ENCODE assay signal across 10 cellular contexts in genomic region chr7:47635091-47636090, GRCh38.
DNase-seq lines count a peak whose midpoint lies in the region; TF ChIP-seq lines count a peak whose summit lies in the region.
"Had no signal": no experiment of that assay in that cellular context is flagged by ENCODE, and none has a peak within 500 bp of the region (broad histone marks: within the 10 kb centered on the region; RNA-seq: fewer than 3 reads in every experiment).

No MANE protein-coding gene starts in this region.

- no peaks in the 10 kb centered on the region for H3K36me3 ChIP-seq in muscle layer of colon (ENCODE audit: insufficient read depth, low read length)
- H3K36me3 ChIP-seq: adrenal gland had no signal

- peaks cover 62% of the 10 kb centered on the region for H3K4me1 ChIP-seq in muscle layer of colon (ENCODE audit: insufficient read depth, low read length)

- no peaks in the 10 kb centered on the region for H3K27me3 ChIP-seq in muscle layer of colon (ENCODE audit: control insufficient read depth in 1 of 2, insufficient read depth in 2 of 2, low read length in 2 of 2)
- H3K27me3 ChIP-seq: adrenal gland had no signal

- peak overlapping the region; percentile 54 for H3K27ac ChIP-seq in caudate nucleus (ENCODE audit: low read depth, low read length)
- peak overlapping the region; percentile 62 for H3K27ac ChIP-seq in muscle layer of colon (ENCODE audit: low read depth, low read length)

- in situ Hi-C loops in GM13976 (cut with MboI; ENCODE audit: low sequenced_read_pairs, unreplicated experiment): no loop called here

- DNase-seq in AG08396 (ENCODE audit: low spot score): peak; percentile 49
- DNase-seq in NCI-H146 treated with DMSO at 0.1 percent for 48 hours (lab: John Stamatoyannopoulos, UW; ENCODE audit: unreplicated experiment): peak; percentile 80
- DNase-seq in caudate nucleus (lab: John Stamatoyannopoulos, UW): peak in 4 of 61 donors; percentile 9 to 42 (median 22)
- no peak for DNase-seq in NCI-H1048 (lab: John Stamatoyannopoulos, UW)
- no peak for DNase-seq in NCI-H1436 (lab: John Stamatoyannopoulos, UW)
- DNase-seq in GM13976 (ENCODE audit: low spot score): no peak
- no peak for DNase-seq in medulla oblongata (ENCODE audit: extremely low spot score)
- DNase-seq: DND-41 had no signal

- no peaks in the 10 kb centered on the region for H3K9me3 ChIP-seq in muscle layer of colon (ENCODE audit: low read length)
- H3K9me3 ChIP-seq: adrenal gland had no signal

- TF ChIP-seq CTCF in GM13976 (IDR thresholded peaks at IDR 0.05; ENCODE audit: borderline replicate concordance, control extremely low read depth, extremely low read depth, insufficient read depth, missing control alignments): no peak

- H3K9ac ChIP-seq in muscle layer of colon (ENCODE audit: low read length): no peak overlapping the region

- no peak overlapping the region for H3K4me3 ChIP-seq in muscle layer of colon (ENCODE audit: low read depth in 1 of 2, low read length in 2 of 2)
- H3K4me3 ChIP-seq: adrenal gland had no signal

Comparison
In these comparisons a context has a peak if more than half of its experiments do, and no peak if none do; other contexts are left out.
1. DNase-seq: peak in AG08396 (single experiment) and NCI-H146 treated with DMSO at 0.1 percent for 48 hours (single experiment); none in NCI-H1048 (single experiment), NCI-H1436 (single experiment), GM13976 (single experiment) and medulla oblongata (single experiment).